21 cellular contexts compared by ENCODE assay signal in the genomic region with DNA sequence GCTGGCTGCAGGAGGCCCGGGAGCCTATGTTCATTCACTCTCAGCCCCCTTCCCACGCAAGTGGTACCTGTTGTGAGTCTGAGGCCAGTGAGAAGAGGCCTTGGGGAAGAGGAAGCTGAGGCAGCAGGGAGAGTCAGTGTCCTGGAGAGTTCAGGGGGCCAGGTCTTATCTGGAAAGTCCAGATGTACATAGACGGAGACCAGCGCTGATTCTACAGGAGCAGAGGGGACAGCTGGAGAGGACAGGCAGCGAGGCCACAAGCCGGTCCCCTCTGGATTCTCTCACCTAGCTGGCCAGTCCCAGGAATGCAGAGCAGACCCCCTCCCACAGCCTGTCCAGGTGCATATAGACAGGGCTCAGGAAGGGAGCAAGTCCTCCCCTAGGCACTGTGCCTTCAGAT. TPM values are rescaled to one million over a fixed set of nuclear protein-coding genes. Genes with fewer than 3 reads are reported as not detected.
"Had no signal": no experiment of that assay in that cellular context is flagged by ENCODE, and none has a peak within 500 bp of the region (broad histone marks: within the 10 kb centered on the region; RNA-seq: fewer than 3 reads in every experiment).

No MANE protein-coding gene starts in this region.

- H3K27me3 Mint-ChIP-seq: naive thymus-derived CD8-positive, alpha-beta T cell had no signal

- H3K9me3 ChIP-seq: gastrocnemius medialis, stomach, thyroid gland had no signal

- FAIRE-seq: kidney had no signal

- H3K36me3 ChIP-seq: gastrocnemius medialis, stomach, thyroid gland had no signal

- H3K9ac ChIP-seq: parathyroid adenoma had no signal

- H3K4me1 ChIP-seq: gastrocnemius medialis, parathyroid adenoma, stomach, thyroid gland had no signal

- ATAC-seq: esophagus mucosa; gastrocnemius medialis; naive thymus-derived CD8-positive, alpha-beta T cell; sciatic nerve; stimulated activated effector memory CD8-positive, alpha-beta T cell treated with anti-CD3 and anti-CD28 coated beads, Interleukin-12 subunit alpha, Interleukin-12 subunit beta, amount 100 ng/mL, for 72 hours had no signal

- H3K79me2 ChIP-seq: hepatocyte, parathyroid adenoma had no signal

- H3K9me3 Mint-ChIP-seq: naive thymus-derived CD8-positive, alpha-beta T cell; nephron progenitor cell; stimulated activated effector memory CD8-positive, alpha-beta T cell treated with anti-CD3 and anti-CD28 coated beads, Interleukin-12 subunit alpha, Interleukin-12 subunit beta, amount 100 ng/mL, for 72 hours had no signal

- DNase-seq: gastrocnemius medialis; mesenchymal stem cell; naive thymus-derived CD8-positive, alpha-beta T cell; nephron progenitor cell; stimulated activated CD4-positive, alpha-beta T cell treated with anti-CD3 and anti-CD28 coated beads, Interleukin-12 subunit alpha, Interleukin-12 subunit beta, amount 100 ng/mL, for 4 hours; stimulated activated CD4-positive, alpha-beta T cell treated with anti-CD3 and anti-CD28 coated beads, Interleukin-2, amount 100 ng/mL, for 24 hours; stimulated activated CD4-positive, alpha-beta T cell treated with anti-CD3 and anti-CD28 coated beads, Interleukin-4, amount 100 ng/mL, for 24 hours; stimulated activated naive CD4-positive, alpha-beta T cell treated with Interleukin-2 at 50 U/mL for 16 hours; stomach; thyroid gland; trophoblast cell had no signal

- H2AFZ ChIP-seq: hepatocyte, parathyroid adenoma had no signal

- H3K4me3 Mint-ChIP-seq: naive thymus-derived CD8-positive, alpha-beta T cell; nephron progenitor cell; stimulated activated effector memory CD8-positive, alpha-beta T cell treated with anti-CD3 and anti-CD28 coated beads, Interleukin-12 subunit alpha, Interleukin-12 subunit beta, amount 100 ng/mL, for 72 hours had no signal

- H3K4me2 ChIP-seq: hepatocyte, smooth muscle cell had no signal

- H3K4me3 ChIP-seq: coronary artery, gastrocnemius medialis, hepatocyte, smooth muscle cell, stomach, thyroid gland had no signal

- H3K27ac Mint-ChIP-seq: nephron progenitor cell; progenitor cell of endocrine pancreas; stimulated activated effector memory CD8-positive, alpha-beta T cell treated with anti-CD3 and anti-CD28 coated beads, Interleukin-12 subunit alpha, Interleukin-12 subunit beta, amount 100 ng/mL, for 72 hours had no signal

- H3K27me3 ChIP-seq: gastrocnemius medialis, hepatocyte, stomach, thyroid gland had no signal

- H3K27ac ChIP-seq: coronary artery, gastrocnemius medialis, hepatocyte, parathyroid adenoma, stomach, thyroid gland had no signal

- H3K36me3 Mint-ChIP-seq: stimulated activated effector memory CD8-positive, alpha-beta T cell treated with anti-CD3 and anti-CD28 coated beads, Interleukin-12 subunit alpha, Interleukin-12 subunit beta, amount 100 ng/mL, for 72 hours had no signal

RNA-seq across cellular contexts. Expression of gene ADGRF3, which starts 29.7 kb away (rescaled TPM):
- total RNA-seq: gastrocnemius medialis, sciatic nerve, smooth muscle cell, subcutaneous adipose tissue had no signal
